In genomic region chr21:10477794-10478193, GRCh38 we compare ENCODE assay signal across 5 cellular contexts. TPM values are rescaled to one million over a fixed set of nuclear protein-coding genes. Genes with fewer than 3 reads are reported as not detected.
"Had no signal": no experiment of that assay in that cellular context is flagged by ENCODE, and none has a peak within 500 bp of the region (broad histone marks: within the 10 kb centered on the region; RNA-seq: fewer than 3 reads in every experiment).

No MANE protein-coding gene starts in this region.

RNA-seq across cellular contexts. Expression of gene TPTE, which starts 43.6 kb away (rescaled TPM):
- total RNA-seq: HepG2, IMR-90, M059J, Right ventricle myocardium superior, SJSA1 had no signal
- polyA plus RNA-seq: HepG2, IMR-90 had no signal
